23 cellular contexts compared by ENCODE assay signal in the genomic region with DNA sequence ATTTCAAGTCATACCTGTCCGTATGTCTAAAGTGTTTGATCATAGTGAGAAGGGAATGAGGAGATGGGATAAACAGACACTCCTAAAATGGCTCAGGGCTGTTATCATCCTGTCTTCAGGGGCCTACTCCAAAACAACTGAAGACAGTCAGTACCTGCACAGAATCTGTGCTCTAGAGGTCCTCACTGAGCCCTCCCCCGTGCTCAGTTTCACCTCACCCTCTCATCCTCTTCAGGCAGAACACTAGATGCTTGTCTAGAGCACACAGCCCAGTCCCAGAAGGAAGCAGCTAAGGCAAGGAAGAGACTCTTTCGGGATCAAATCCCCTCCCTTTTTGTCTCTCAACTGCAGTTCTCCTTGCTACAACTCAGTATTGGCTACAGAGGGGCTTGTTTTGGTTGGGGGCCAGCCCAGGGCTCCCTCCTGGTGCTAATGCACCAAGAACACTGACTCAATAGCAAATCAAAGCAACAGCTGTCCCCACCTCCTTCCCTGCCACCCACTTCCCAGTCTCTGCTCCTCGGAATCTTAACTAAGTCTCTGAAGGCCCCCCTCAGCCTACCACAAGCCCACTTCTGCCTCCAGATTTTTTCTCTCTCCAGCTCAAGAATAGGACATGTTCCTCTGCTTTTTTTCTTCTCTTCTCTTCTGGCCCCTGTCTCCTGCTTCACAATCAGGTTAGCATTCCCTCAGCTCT. TPM values are rescaled to one million over a fixed set of nuclear protein-coding genes. Genes with fewer than 3 reads are reported as not detected.
DNase-seq lines count a peak whose midpoint lies in the region; ATAC-seq, FAIRE-seq and TF ChIP-seq lines count a peak whose summit lies in the region.
"Had no signal": no experiment of that assay in that cellular context is flagged by ENCODE, and none has a peak within 500 bp of the region (broad histone marks: within the 10 kb centered on the region; RNA-seq: fewer than 3 reads in every experiment).

No MANE protein-coding gene starts in this region.

- H3K4me3 Mint-ChIP-seq in GM23338 (no peak overlapping the region), endodermal cell (no peak overlapping the region)
- H3K4me3 Mint-ChIP-seq: CD4-positive, alpha-beta memory T cell had no signal

- WGBS in endodermal cell (ENCODE audit: insufficient coverage in 1 of 2, insufficient read length in 1 of 2), 2 experiments, result 62 to 65% methylated on average over 3 to 4 of the region's 4 CpGs
- WGBS in mesendoderm (ENCODE audit: extremely low coverage, insufficient coverage, low lambda C conversion rate), result no CpG with 5 or more reads among the region's 4 CpGs
- WGBS in esophagus squamous epithelium, 2 donors, result 34 to 46% methylated on average over 4 of the region's 4 CpGs

- TF ChIP-seq CTCF in GM23338 (conservative IDR thresholded peaks at IDR 0.05; ENCODE audit: low read depth in 2 of 2) (peak in 1 of 2 experiments; percentile 44; a peak in 2 of 4 replicates), endodermal cell (conservative IDR thresholded peaks at IDR 0.05) (peak; percentile 22), esophagus squamous epithelium (IDR thresholded peaks at IDR 0.05) (no peak)

- H3K9me3 Mint-ChIP-seq in GM23338 (no peaks in the 10 kb centered on the region), endodermal cell (no peaks in the 10 kb centered on the region)
- H3K9me3 Mint-ChIP-seq: CD14-positive monocyte had no signal

- H2AFZ ChIP-seq in GM23338, result no peak overlapping the region

- H3K36me3 Mint-ChIP-seq in GM23338 (ENCODE audit: low read depth) (no peaks in the 10 kb centered on the region), endodermal cell (ENCODE audit: low read depth) (no peaks in the 10 kb centered on the region)
- H3K36me3 Mint-ChIP-seq: CD14-positive monocyte; CD4-positive, alpha-beta memory T cell had no signal

- H3K18ac ChIP-seq in mesendoderm (ENCODE audit: low read length), result no peak overlapping the region

- no peaks in the 10 kb centered on the region for H3K27me3 Mint-ChIP-seq in GM23338 (ENCODE audit: insufficient read depth, low read depth, poor library complexity)
- peaks cover 2% of the 10 kb centered on the region for H3K27me3 Mint-ChIP-seq in endodermal cell (ENCODE audit: insufficient read depth)

- H2BK120ac ChIP-seq in mesendoderm (ENCODE audit: low read depth, low read length), result no peak overlapping the region

- H3K4me1 ChIP-seq in GM23338 (ENCODE audit: insufficient read depth) (peaks cover 1% of the 10 kb centered on the region), endodermal cell (ENCODE audit: control insufficient read depth, insufficient read depth, low read length) (no peaks in the 10 kb centered on the region), mesendoderm (ENCODE audit: control insufficient read depth, low read depth, low read length) (no peaks in the 10 kb centered on the region), esophagus squamous epithelium (no peaks in the 10 kb centered on the region)
- H3K4me1 ChIP-seq: BLaER1, HAP-1 had no signal

- H3K9me2 ChIP-seq in GM23338 (ENCODE audit: insufficient read depth), result no peaks in the 10 kb centered on the region

- H3K56ac ChIP-seq in mesendoderm (ENCODE audit: low read length), result no peak overlapping the region

- no peak overlapping the region for H3K23ac ChIP-seq in mesendoderm (ENCODE audit: low read length)

- no peak for FAIRE-seq in GM19239 (lab: Jason Lieb, UNC)
- FAIRE-seq: GM12892, GM18507, HepG2 had no signal

- H3K27ac Mint-ChIP-seq in GM23338 (no peak overlapping the region), endodermal cell (no peak overlapping the region)
- H3K27ac Mint-ChIP-seq: CD4-positive, alpha-beta memory T cell had no signal

- no peak overlapping the region for H3K4ac ChIP-seq in mesendoderm (ENCODE audit: low read depth, low read length)

- no peaks in the 10 kb centered on the region for H3F3A ChIP-seq in GM23338 (replicated peaks; ENCODE audit: low read depth)

- H4K5ac ChIP-seq in mesendoderm (ENCODE audit: low read length), result no peak overlapping the region

- no peak overlapping the region for H2BK5ac ChIP-seq in mesendoderm (ENCODE audit: low read length)

- H3K79me2 ChIP-seq in GM23338 (replicated peaks; ENCODE audit: insufficient read depth), result peaks cover 7% of the 10 kb centered on the region
- no peaks in the 10 kb centered on the region for H3K79me2 ChIP-seq in mesendoderm (ENCODE audit: control insufficient read depth, insufficient read depth, low read length)

- H3K9me3 ChIP-seq in endodermal cell (ENCODE audit: control insufficient read depth, low read length), result no peaks in the 10 kb centered on the region
- H3K9me3 ChIP-seq in esophagus squamous epithelium, result no peaks in the 10 kb centered on the region
- H3K9me3 ChIP-seq: BLaER1, HAP-1 had no signal

- no peak for TF ChIP-seq POLR2A in esophagus squamous epithelium (IDR thresholded peaks at IDR 0.05)

- H3K9ac ChIP-seq in endodermal cell (ENCODE audit: extremely low read depth, low read length, poor library complexity, severe bottlenecking) (no peak overlapping the region), mesendoderm (ENCODE audit: low read length) (no peak overlapping the region)
- H3K9ac ChIP-seq: BLaER1 had no signal

- H3K27ac ChIP-seq in GM23338 (ENCODE audit: low read depth) (no peak overlapping the region), endodermal cell (ENCODE audit: low read depth, low read length) (no peak overlapping the region), mesendoderm (ENCODE audit: low read depth, low read length) (no peak overlapping the region), esophagus squamous epithelium (no peak overlapping the region)
- H3K27ac ChIP-seq: BLaER1 had no signal

- no peaks in the 10 kb centered on the region for H3K36me3 ChIP-seq in GM23338 (ENCODE audit: insufficient read depth)
- H3K36me3 ChIP-seq in endodermal cell (ENCODE audit: control insufficient read depth, insufficient read depth, low read length), result no peaks in the 10 kb centered on the region
- H3K36me3 ChIP-seq in mesendoderm (ENCODE audit: control insufficient read depth, insufficient read depth, low read length), result no peaks in the 10 kb centered on the region
- H3K36me3 ChIP-seq in esophagus squamous epithelium, result no peaks in the 10 kb centered on the region
- H3K36me3 ChIP-seq: BLaER1, HAP-1 had no signal

- H3K79me1 ChIP-seq in mesendoderm (ENCODE audit: low read length), result no peaks in the 10 kb centered on the region

- H3K27me3 ChIP-seq in GM23338 (ENCODE audit: insufficient read depth), result no peaks in the 10 kb centered on the region
- no peaks in the 10 kb centered on the region for H3K27me3 ChIP-seq in endodermal cell (ENCODE audit: control insufficient read depth, insufficient read depth, low read length, poor library complexity, severe bottlenecking)
- no peaks in the 10 kb centered on the region for H3K27me3 ChIP-seq in mesendoderm (ENCODE audit: insufficient read depth, low read length, poor library complexity)
- H3K27me3 ChIP-seq in esophagus squamous epithelium, result peaks cover 0 to 47% (median 0%) of the 10 kb centered on the region in 4 donors
- H3K27me3 ChIP-seq: BLaER1 had no signal

- intact Hi-C loops in esophagus squamous epithelium (cut with DNase I), result no loop called here

- H3K4me1 Mint-ChIP-seq in GM23338, result peaks cover 23% of the 10 kb centered on the region
- peaks cover 9% of the 10 kb centered on the region for H3K4me1 Mint-ChIP-seq in endodermal cell
- H3K4me1 Mint-ChIP-seq: CD14-positive monocyte; CD4-positive, alpha-beta memory T cell had no signal

- no peak overlapping the region for H2BK15ac ChIP-seq in mesendoderm (replicated peaks; ENCODE audit: low read depth)

- peaks cover 10% of the 10 kb centered on the region for H4K20me1 ChIP-seq in GM23338 (replicated peaks; ENCODE audit: insufficient read depth)
- H4K20me1 ChIP-seq: BLaER1 had no signal

- no peak overlapping the region for H4K8ac ChIP-seq in mesendoderm (ENCODE audit: low read depth, low read length)

- no peak overlapping the region for H3K4me3 ChIP-seq in GM23338
- no peak overlapping the region for H3K4me3 ChIP-seq in endodermal cell (ENCODE audit: low read length)
- H3K4me3 ChIP-seq in mesendoderm (ENCODE audit: low read length), result no peak overlapping the region
- no peak overlapping the region for H3K4me3 ChIP-seq in esophagus squamous epithelium
- H3K4me3 ChIP-seq: BLaER1, HAP-1 had no signal

- DNase-seq in GM23338 (ENCODE audit: low spot score) (no peak), NCI-H524 treated with DMSO at 0.1 percent for 48 hours (lab: John Stamatoyannopoulos, UW) (peak; percentile 19), endodermal cell (no peak), mesendoderm (peak; percentile 19), iPS-NIHi11 (ENCODE audit: low spot score) (no peak), esophagus squamous epithelium (lab: John Stamatoyannopoulos, UW) (no peak), GM19239 (ENCODE audit: insufficient read length, low spot score) (no peak), GM19238 (ENCODE audit: insufficient read length, low spot score) (no peak)
- DNase-seq: 8988T; CD4-positive, alpha-beta memory T cell; DMS153; DMS79; GDM1 had no signal

- peak; percentile 84 for ATAC-seq in GM23338
- ATAC-seq: HepG2 had no signal

- H3K4me2 ChIP-seq in GM23338, result no peak overlapping the region
- no peak overlapping the region for H3K4me2 ChIP-seq in mesendoderm (ENCODE audit: low read length)
- H3K4me2 ChIP-seq: BLaER1 had no signal

- no peak overlapping the region for H2AK5ac ChIP-seq in mesendoderm (ENCODE audit: low read length)

TF ChIP-seq in GM23338, 12 proteins besides CTCF, POLR2A, EP300 and RAD21 (continues in another document):
- no peak for TF ChIP-seq JUNB (IDR thresholded peaks at IDR 0.05; ENCODE audit: unreplicated experiment)

RNA-seq across cellular contexts. Expression of a gene that starts 10.1 kb away (rescaled TPM):
- 2.9 and 4.4 TPM in 2 replicates for total RNA-seq in GM23338 (2014; rRNA removed; shearing (Covaris generic))
- polyA plus RNA-seq in GM23338 (2016; fragmentation: Nextera tagmentation; extraction: Ambion mirVana), result 1.5 and 2.0 TPM in 2 replicates
- total RNA-seq in endodermal cell, result 1 to 10 TPM; 2.4 to 4.0 TPM
- 19.1 TPM for polyA plus RNA-seq in endodermal cell (2013, experiment 1 of 2)
- 14.9 TPM for polyA plus RNA-seq in endodermal cell (2013, experiment 2 of 2)
- 2.1 TPM for polyA plus RNA-seq in mesendoderm (2013, experiment 1 of 2)
- polyA plus RNA-seq in mesendoderm (2013, experiment 2 of 2), result 2.2 TPM
- total RNA-seq in esophagus squamous epithelium, result 1 to 10 TPM in 2 of 4 donors, under 1 TPM in 2; 0.19 to 9.2 (median 3.3) TPM
- total RNA-seq: A673; CD4-positive, alpha-beta memory T cell; HepG2 had no signal
- polyA plus RNA-seq: CD14-positive monocyte; CD4-positive, alpha-beta memory T cell; HepG2 had no signal

RNA-seq across cellular contexts. Expression of a gene that starts 23.2 kb away (rescaled TPM):
- total RNA-seq in GM23338 (2014; rRNA removed; shearing (Covaris generic)), result not detected in 2 replicates
- 0.29 TPM in 1 of 2 replicates, not detected in the other for polyA plus RNA-seq in GM23338 (2016; fragmentation: Nextera tagmentation; extraction: Ambion mirVana)
- total RNA-seq in endodermal cell (not detected), esophagus squamous epithelium (10 to 100 TPM in 3 of 4 donors, 1 to 10 TPM in 1; 2.2 to 67.9 (median 33.7) TPM)
- polyA plus RNA-seq in endodermal cell (2013, experiment 1 of 2), result 1.6 TPM
- polyA plus RNA-seq in endodermal cell (2013, experiment 2 of 2), result 1.3 TPM
- 0.25 TPM for polyA plus RNA-seq in mesendoderm (2013, experiment 1 of 2)
- 0.13 TPM for polyA plus RNA-seq in mesendoderm (2013, experiment 2 of 2)
- total RNA-seq: A673; CD4-positive, alpha-beta memory T cell; Daoy; H4; HepG2 had no signal
- polyA plus RNA-seq: AG04450; CD4-positive, alpha-beta memory T cell; HepG2 had no signal

Comparison
In these comparisons a context has a peak if more than half of its experiments do, and no peak if none do; other contexts are left out.
1. DNase-seq: peak in NCI-H524 treated with DMSO at 0.1 percent for 48 hours (single experiment) and mesendoderm (single experiment); none in GM23338 (single experiment), endodermal cell (single experiment), iPS-NIHi11 (single experiment), esophagus squamous epithelium (single experiment), GM19239 (single experiment) and GM19238 (single experiment).